ENCODE assay signal across 10 cellular contexts in genomic region chr11:96229354-96229973, GRCh38.
A peak's percentile ranks its signal among the peaks of the same experiment; 100 is the strongest.
DNase-seq lines count a peak whose midpoint lies in the region; ATAC-seq and TF ChIP-seq lines count a peak whose summit lies in the region.
"Had no signal": no experiment of that assay in that cellular context is flagged by ENCODE, and none has a peak within 500 bp of the region (broad histone marks: within the 10 kb centered on the region; RNA-seq: fewer than 3 reads in every experiment).

No MANE protein-coding gene starts in this region.

- H3K36me3 Mint-ChIP-seq in activated B cell treated with CpG ODN at 0.5 μM for 24 hours (ENCODE audit: low read depth), result peaks cover 15% of the 10 kb centered on the region

- CTCF ChIA-PET in activated B cell treated with CpG ODN at 0.5 μM for 24 hours (lab: Charles Lee), result interaction anchor here (0.7 to 0.9 kb wide), 2 partner anchors 39 to 112 kb away, joined by 3 to 4 read pairs; no protein-coding TSS in a partner anchor

- H3K36me3 ChIP-seq in heart right ventricle, result no peaks in the 10 kb centered on the region
- peaks cover 17% of the 10 kb centered on the region for H3K36me3 ChIP-seq in mesodermal cell (ENCODE audit: control insufficient read depth, insufficient read depth, low read length)
- H3K36me3 ChIP-seq in upper lobe of left lung, result no peaks in the 10 kb centered on the region

- no peak overlapping the region for H3K4me3 Mint-ChIP-seq in activated B cell treated with CpG ODN at 0.5 μM for 24 hours

- intact Hi-C loops in heart right ventricle (cut with DNase I), result loop anchor here in 1 of 10 donors (10.0 kb wide), 1 partner anchor 175 kb away; no protein-coding TSS in a partner anchor
- intact Hi-C loops in left cardiac atrium (cut with DNase I), result no loop called here
- intact Hi-C loops in activated B cell treated with CpG ODN at 0.5 μM for 24 hours (cut with micrococcal nuclease), result no loop called here

- no peaks in the 10 kb centered on the region for H3K9me3 ChIP-seq in heart right ventricle
- H3K9me3 ChIP-seq in mesodermal cell (ENCODE audit: control insufficient read depth, low read length), result no peaks in the 10 kb centered on the region
- H3K9me3 ChIP-seq in upper lobe of left lung, result no peaks in the 10 kb centered on the region

- no peaks in the 10 kb centered on the region for H3K27me3 Mint-ChIP-seq in activated B cell treated with CpG ODN at 0.5 μM for 24 hours

- no peaks in the 10 kb centered on the region for H3K27me3 ChIP-seq in heart right ventricle
- H3K27me3 ChIP-seq in upper lobe of left lung, result no peaks in the 10 kb centered on the region

- TF ChIP-seq CTCF in heart right ventricle (IDR thresholded peaks at IDR 0.05) (no peak), activated B cell treated with CpG ODN at 0.5 μM for 24 hours (IDR thresholded peaks at IDR 0.05) (no peak), upper lobe of left lung (IDR thresholded peaks at IDR 0.05) (no peak)

- peak overlapping the region; percentile 27 for H3K27ac Mint-ChIP-seq in activated B cell treated with CpG ODN at 0.5 μM for 24 hours

- no peak for TF ChIP-seq POLR2A in upper lobe of left lung (IDR thresholded peaks at IDR 0.05)

- H3K4me3 ChIP-seq in heart right ventricle, result no peak overlapping the region
- no peak overlapping the region for H3K4me3 ChIP-seq in mesodermal cell (ENCODE audit: extremely low read depth, insufficient read depth, low read length, poor library complexity, severe bottlenecking)
- H3K4me3 ChIP-seq in upper lobe of left lung, result no peak overlapping the region

- 80 to 88% methylated on average over 2 of the region's 2 CpGs for WGBS in heart right ventricle, 2 donors
- 30 to 75% methylated on average over 1 to 2 of the region's 2 CpGs for WGBS in mesodermal cell (ENCODE audit: insufficient coverage in 2 of 2), 2 experiments
- 67 to 79% methylated on average over 2 of the region's 2 CpGs for WGBS in upper lobe of left lung, 2 donors

- H3K4me1 ChIP-seq in heart right ventricle, result peaks cover 3 to 67% (median 33%) of the 10 kb centered on the region in 9 donors
- H3K4me1 ChIP-seq in mesodermal cell (ENCODE audit: control insufficient read depth, insufficient read depth, low read length, poor library complexity, severe bottlenecking), result peaks cover 27% of the 10 kb centered on the region
- H3K4me1 ChIP-seq in upper lobe of left lung, result peaks cover 23 to 47% (median 35%) of the 10 kb centered on the region in 4 donors

- peak overlapping the region in 9 of 10 donors; percentile 17 to 87 (median 73) for H3K27ac ChIP-seq in heart right ventricle
- peak overlapping the region; percentile 91 for H3K27ac ChIP-seq in mesodermal cell (ENCODE audit: low read depth, low read length, severe bottlenecking)
- peak overlapping the region; percentile 66 to 79 (median 74) for H3K27ac ChIP-seq in upper lobe of left lung

- TF ChIP-seq EP300 in upper lobe of left lung (IDR thresholded peaks at IDR 0.05), result no peak

- H3K9me3 Mint-ChIP-seq in activated B cell treated with CpG ODN at 0.5 μM for 24 hours, result peaks cover 4% of the 10 kb centered on the region

- peaks cover 52% of the 10 kb centered on the region for H3K4me1 Mint-ChIP-seq in activated B cell treated with CpG ODN at 0.5 μM for 24 hours

- DNase-seq in heart right ventricle, result no peak
- no peak for DNase-seq in left cardiac atrium
- no peak for DNase-seq in activated B cell treated with CpG ODN at 0.5 μM for 24 hours
- no peak for DNase-seq in upper lobe of left lung
- no peak for DNase-seq in activated CD8-positive, alpha-beta memory T cell treated with anti-CD3 and anti-CD28 coated beads for 24 hours
- DNase-seq in left lobe of liver (ENCODE audit: low spot score), result no peak
- no peak for DNase-seq in germinal center (ENCODE audit: low spot score)
- DNase-seq: NCI-H2107; stimulated activated CD4-positive, alpha-beta T cell treated with anti-CD3 and anti-CD28 coated beads, Interleukin-4, amount 100 ng/mL, for 1 hour had no signal

- POLR2A ChIA-PET in activated B cell treated with CpG ODN at 0.5 μM for 24 hours (lab: Charles Lee), result no interaction called here

- ATAC-seq in heart right ventricle, result no peak
- no peak for ATAC-seq in left cardiac atrium
- peak; percentile 18 for ATAC-seq in activated B cell treated with CpG ODN at 0.5 μM for 24 hours (ENCODE audit: low read depth)
- peak in 1 of 2 donors; percentile 48 for ATAC-seq in upper lobe of left lung (ENCODE audit: low FRiP score in 2 of 2)
- no peak for ATAC-seq in left lobe of liver
